Comparison of ENCODE assay signal across 16 cellular contexts in the genomic region with DNA sequence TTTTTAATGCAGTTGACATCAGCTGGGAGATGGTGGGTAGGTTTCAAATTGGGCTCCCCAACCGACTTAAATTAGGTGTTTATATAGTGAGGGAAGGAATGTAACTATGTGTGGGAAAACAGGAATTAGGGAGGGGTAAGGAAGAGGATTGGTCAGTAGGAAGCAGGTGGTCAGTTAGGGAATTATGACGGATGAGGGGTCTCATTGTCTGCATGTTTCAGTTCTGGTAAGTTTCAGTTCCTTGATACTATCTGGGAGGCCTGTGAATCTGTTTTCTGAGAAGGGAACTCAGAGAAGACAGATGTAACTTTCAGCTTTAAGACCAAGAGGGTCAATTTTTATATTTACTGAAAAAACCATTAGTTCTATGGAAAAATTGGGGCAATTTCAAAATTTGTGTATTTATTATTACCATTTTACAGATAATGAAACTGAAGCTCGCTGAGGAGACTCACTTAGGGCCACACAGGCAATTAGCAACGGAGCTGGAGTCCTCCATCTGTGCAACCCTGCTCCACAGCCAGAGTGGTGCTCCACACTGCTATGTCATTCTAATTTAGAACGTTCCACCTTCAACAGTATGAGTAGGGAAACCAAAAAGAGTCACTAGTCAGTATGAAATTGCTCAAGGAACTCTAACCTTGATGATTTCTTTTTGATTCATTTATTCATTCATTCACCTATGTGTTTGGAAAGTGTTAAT. TPM values are rescaled to one million over a fixed set of nuclear protein-coding genes. Genes with fewer than 3 reads are reported as not detected.
DNase-seq lines count a peak whose midpoint lies in the region; ATAC-seq, FAIRE-seq and TF ChIP-seq lines count a peak whose summit lies in the region.
"Had no signal": no experiment of that assay in that cellular context is flagged by ENCODE, and none has a peak within 500 bp of the region (broad histone marks: within the 10 kb centered on the region; RNA-seq: fewer than 3 reads in every experiment).

No MANE protein-coding gene starts in this region.

- no peaks in the 10 kb centered on the region for H3K9me3 ChIP-seq in OCI-LY3 (ENCODE audit: insufficient read depth, low read length)
- H3K9me3 ChIP-seq in effector memory CD4-positive, alpha-beta T cell (ENCODE audit: control insufficient read depth, low read length), result no peaks in the 10 kb centered on the region

- peak overlapping the region; percentile 6; the same call in 1 of the 2 replicates for H3K9ac ChIP-seq in OCI-LY3 (ENCODE audit: low read length)

- no peaks in the 10 kb centered on the region for H3K27me3 ChIP-seq in OCI-LY3 (ENCODE audit: low read depth, low read length)
- H3K27me3 ChIP-seq in brain microvascular endothelial cell (replicated peaks), result no peaks in the 10 kb centered on the region
- H3K27me3 ChIP-seq in effector memory CD4-positive, alpha-beta T cell (replicated peaks; ENCODE audit: control insufficient read depth, insufficient read depth, low read length, poor library complexity, severe bottlenecking), result no peaks in the 10 kb centered on the region

- no peak for DNase-seq in GM12892 (ENCODE audit: insufficient read length)
- DNase-seq in brain microvascular endothelial cell, result no peak
- DNase-seq in activated T-cell treated with anti-CD3 and anti-CD28 coated beads, Interleukin-2, amount 50 U/mL, for 1 hour, result no peak
- DNase-seq in GM03348 (ENCODE audit: low spot score), result no peak
- no peak for DNase-seq in effector memory CD4-positive, alpha-beta T cell
- DNase-seq: activated CD4-positive, alpha-beta T cell treated with anti-CD3 and anti-CD28 coated beads, Interleukin-2, amount 50 U/mL, for 4 hours; activated effector memory CD4-positive, alpha-beta T cell treated with anti-CD3 and anti-CD28 coated beads, Interleukin-2, amount 50 U/mL, for 16 hours; left ventricle myocardium inferior; naive thymus-derived CD8-positive, alpha-beta T cell; NCI-H1436 treated with DMSO at 0.1 percent for 48 hours; NCI-H526 treated with DMSO at 0.1 percent for 48 hours had no signal

- TF ChIP-seq POLR2A in GM12892 (IDR thresholded peaks at IDR 0.05; ENCODE audit: low read depth, low read length), result no peak

- H3K36me3 ChIP-seq in OCI-LY3 (replicated peaks; ENCODE audit: low read depth, low read length) (peaks cover 9% of the 10 kb centered on the region), brain microvascular endothelial cell (replicated peaks) (no peaks in the 10 kb centered on the region)
- H3K36me3 ChIP-seq in effector memory CD4-positive, alpha-beta T cell (ENCODE audit: control insufficient read depth, insufficient read depth, low read length), result no peaks in the 10 kb centered on the region
- H3K36me3 ChIP-seq: left ventricle myocardium inferior had no signal

- H3K79me2 ChIP-seq in OCI-LY3 (ENCODE audit: low read length), result no peaks in the 10 kb centered on the region

- H3K4me3 ChIP-seq in OCI-LY3 (ENCODE audit: low read length) (peak overlapping the region; percentile 10; the same call in 1 of the 2 replicates), brain microvascular endothelial cell (ENCODE audit: low read depth, low read length) (no peak overlapping the region)
- H3K4me3 ChIP-seq in effector memory CD4-positive, alpha-beta T cell (ENCODE audit: insufficient read depth, low read depth, low read length, poor library complexity, severe bottlenecking), result no peak overlapping the region
- H3K4me3 ChIP-seq: left ventricle myocardium inferior had no signal

- ATAC-seq in GM19455 (IDR thresholded peaks at IDR 0.05; ENCODE audit: unreplicated experiment) (peak; percentile 56), HG02852 (IDR thresholded peaks at IDR 0.05; ENCODE audit: unreplicated experiment) (peak; percentile 72)
- ATAC-seq: naive thymus-derived CD8-positive, alpha-beta T cell had no signal

- H2AFZ ChIP-seq in OCI-LY3 (ENCODE audit: low read depth, low read length), result no peak overlapping the region

- TF ChIP-seq CTCF in OCI-LY3 (IDR thresholded peaks at IDR 0.05; ENCODE audit: low read depth, low read length) (no peak), brain microvascular endothelial cell (IDR thresholded peaks at IDR 0.05; ENCODE audit: low read depth, low read length, missing control alignments) (no peak)

- peaks cover 37% of the 10 kb centered on the region for H3K4me1 ChIP-seq in OCI-LY3 (ENCODE audit: low read length)
- H3K4me1 ChIP-seq in effector memory CD4-positive, alpha-beta T cell (ENCODE audit: control insufficient read depth, insufficient read depth, low read length, poor library complexity, severe bottlenecking), result no peaks in the 10 kb centered on the region
- H3K4me1 ChIP-seq: left ventricle myocardium inferior had no signal

- H4K20me1 ChIP-seq in OCI-LY3 (ENCODE audit: insufficient read depth, low read length), result no peaks in the 10 kb centered on the region

- peak; percentile 21 for FAIRE-seq in GM12892 (lab: Jason Lieb, UNC)
- FAIRE-seq: astrocyte had no signal

- peak overlapping the region; percentile 53 for H3K4me2 ChIP-seq in OCI-LY3 (ENCODE audit: low read length)

- peak overlapping the region; percentile 73 for H3K27ac ChIP-seq in OCI-LY3 (ENCODE audit: low read length)
- H3K27ac ChIP-seq in brain microvascular endothelial cell, result no peak overlapping the region
- no peak overlapping the region for H3K27ac ChIP-seq in effector memory CD4-positive, alpha-beta T cell (ENCODE audit: insufficient read depth, low read length, poor library complexity, severe bottlenecking)
- H3K27ac ChIP-seq: left ventricle myocardium inferior had no signal

- in situ Hi-C loops in brain microvascular endothelial cell (cut with HindIII; ENCODE audit: low pct_ligation_motif_present, low sequenced_read_pairs), result no loop called here

RNA-seq across cellular contexts. Expression of gene CCDC195, which starts 36.0 kb away (rescaled TPM):
- polyA plus RNA-seq in GM12892 (2012; ENCODE audit: missing spikeins), result not detected
- polyA plus RNA-seq: fibroblast of lung; naive thymus-derived CD8-positive, alpha-beta T cell had no signal
